1 cellular context compared by ENCODE assay signal in the genomic region with DNA sequence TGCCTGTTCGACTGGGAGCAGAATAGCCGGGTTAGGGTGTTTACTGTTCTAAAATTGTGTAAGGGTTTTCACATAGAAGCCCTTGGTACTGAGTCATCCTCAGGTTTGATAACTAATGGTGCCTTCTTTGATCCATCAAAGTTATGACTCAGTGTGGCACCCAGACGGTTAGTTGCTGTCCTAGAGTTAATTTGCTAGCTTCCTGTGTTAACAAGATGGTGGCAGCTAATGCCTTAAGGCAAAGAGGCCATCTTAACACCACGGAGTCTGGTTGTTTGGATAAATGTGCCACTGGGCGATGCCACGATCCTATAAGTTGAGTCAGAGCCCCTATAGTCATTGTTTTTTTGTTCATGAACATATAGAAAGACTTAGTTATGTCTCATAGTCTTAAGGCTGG.
TF ChIP-seq lines count a peak whose summit lies in the region.

No MANE protein-coding gene starts in this region.

TF ChIP-seq in HepG2, 621 proteins besides CTCF, POLR2A, EP300 and RAD21:
- TF ChIP-seq FOSL2 (CRISPR knock-in tag; IDR thresholded peaks at IDR 0.05): 0 out of 2 replicates have a peak, but pooled peaks have one; percentile 27
